8 cellular contexts compared by ENCODE assay signal in the genomic region with DNA sequence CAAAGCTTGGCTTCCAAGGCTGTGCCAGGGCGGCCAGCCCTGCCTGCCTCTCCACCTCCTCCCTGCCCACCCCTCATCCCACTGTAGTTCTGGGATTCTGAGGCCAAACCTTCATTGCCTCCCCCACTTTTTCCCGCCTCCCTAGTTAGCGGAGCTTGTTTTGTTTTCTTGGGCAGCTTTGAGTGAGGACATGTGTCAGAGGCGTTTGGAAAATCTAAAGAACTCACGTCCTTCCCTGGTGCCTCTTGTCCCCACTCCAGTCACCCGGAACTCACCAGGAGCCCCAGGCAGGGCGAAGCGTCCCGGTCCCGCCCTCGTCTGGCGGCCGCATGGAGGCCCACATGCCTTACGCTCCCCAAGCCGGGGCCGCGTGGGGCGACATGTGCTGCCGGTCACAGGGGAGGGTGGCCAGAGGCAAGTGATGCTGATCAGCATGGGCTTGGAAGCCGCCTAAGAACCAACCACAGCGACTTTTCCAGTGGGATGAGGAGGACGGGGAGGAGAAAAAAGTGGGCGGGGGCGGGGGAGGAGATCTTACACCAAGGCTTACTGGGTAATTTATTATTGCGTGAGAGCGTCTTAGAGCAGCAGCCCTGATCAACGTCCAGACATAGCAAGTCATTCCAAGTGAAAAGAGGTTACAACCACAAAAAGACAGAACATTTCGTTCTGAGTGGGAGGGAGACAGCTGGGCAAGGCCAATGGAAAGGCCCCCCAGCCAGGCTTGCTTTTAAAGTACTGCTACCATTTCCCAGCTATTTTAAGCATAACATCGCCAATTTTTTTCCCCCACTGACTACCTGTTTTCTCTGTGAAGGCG. TPM values are rescaled to one million over a fixed set of nuclear protein-coding genes. Genes with fewer than 3 reads are reported as not detected.
DNase-seq lines count a peak whose midpoint lies in the region; ATAC-seq and TF ChIP-seq lines count a peak whose summit lies in the region.

No MANE protein-coding gene starts in this region.

- peak; percentile 41 to 74 for TF ChIP-seq POLR2A in uterus (IDR thresholded peaks at IDR 0.05)

- DNase-seq in Caki2 (ENCODE audit: low read depth) (peak; percentile 93), RKO (ENCODE audit: low spot score) (peak; percentile 82), fibroblast of the conjunctiva (ENCODE audit: low read depth) (peak; percentile 93), occipital lobe (lab: John Stamatoyannopoulos, UW) (peak; percentile 36), uterus (peak; percentile 84 to 87)
- peak; percentile 9 to 39 (median 14) for DNase-seq in activated naive CD4-positive, alpha-beta T cell (lab: John Stamatoyannopoulos, UW)

- H3K36me3 ChIP-seq in uterus = no peaks in the 10 kb centered on the region

- ATAC-seq in HG02798 (IDR thresholded peaks at IDR 0.05; ENCODE audit: poor library complexity, unreplicated experiment) = peak; percentile 26
- ATAC-seq in GM21423 (IDR thresholded peaks at IDR 0.05; ENCODE audit: unreplicated experiment) = no peak

- no peaks in the 10 kb centered on the region for H3K9me3 ChIP-seq in uterus

- peak overlapping the region; percentile 94 for H3K27ac ChIP-seq in uterus

- no peak for TF ChIP-seq CTCF in uterus (IDR thresholded peaks at IDR 0.05)

- intact Hi-C loops in uterus (cut with DNase I; ENCODE audit: low total_unique reads) = loop anchor here (2.0 kb wide), 1 partner anchor 40 kb away; no protein-coding TSS in a partner anchor

- in situ Hi-C loops in Caki2 (cut with HindIII; ENCODE audit: low pct_unique_long_range_greater_than_20kb, low sequenced_read_pairs) = no loop called here

- H3K27me3 ChIP-seq in uterus = no peaks in the 10 kb centered on the region

- peak overlapping the region; percentile 52 to 63 for H3K4me3 ChIP-seq in uterus

- H3K4me1 ChIP-seq in uterus = peaks cover 0 to 6% of the 10 kb centered on the region in 2 donors

RNA-seq across cellular contexts. Expression of a gene that starts 48.5 kb away (rescaled TPM):
- 63.9 and 89.5 TPM in 2 replicates for total RNA-seq in Caki2 (2014; rRNA removed; shearing (Covaris generic); ENCODE audit: low replicate concordance)
- total RNA-seq in occipital lobe (22.9 TPM), uterus (10 to 100 TPM; 20.0 to 34.1 (median 32.2) TPM)

Comparison
In these comparisons a context has a peak if more than half of its experiments do, and no peak if none do; other contexts are left out.
1. DNase-seq: peak in every context shown above with its lines; median percentile 93 in Caki2; 93 in fibroblast of the conjunctiva; 86 in uterus; 82 in RKO; 36 in occipital lobe; 14 in activated naive CD4-positive, alpha-beta T cell.